Comparison of ENCODE assay signal across 8 cellular contexts in the genomic region with DNA sequence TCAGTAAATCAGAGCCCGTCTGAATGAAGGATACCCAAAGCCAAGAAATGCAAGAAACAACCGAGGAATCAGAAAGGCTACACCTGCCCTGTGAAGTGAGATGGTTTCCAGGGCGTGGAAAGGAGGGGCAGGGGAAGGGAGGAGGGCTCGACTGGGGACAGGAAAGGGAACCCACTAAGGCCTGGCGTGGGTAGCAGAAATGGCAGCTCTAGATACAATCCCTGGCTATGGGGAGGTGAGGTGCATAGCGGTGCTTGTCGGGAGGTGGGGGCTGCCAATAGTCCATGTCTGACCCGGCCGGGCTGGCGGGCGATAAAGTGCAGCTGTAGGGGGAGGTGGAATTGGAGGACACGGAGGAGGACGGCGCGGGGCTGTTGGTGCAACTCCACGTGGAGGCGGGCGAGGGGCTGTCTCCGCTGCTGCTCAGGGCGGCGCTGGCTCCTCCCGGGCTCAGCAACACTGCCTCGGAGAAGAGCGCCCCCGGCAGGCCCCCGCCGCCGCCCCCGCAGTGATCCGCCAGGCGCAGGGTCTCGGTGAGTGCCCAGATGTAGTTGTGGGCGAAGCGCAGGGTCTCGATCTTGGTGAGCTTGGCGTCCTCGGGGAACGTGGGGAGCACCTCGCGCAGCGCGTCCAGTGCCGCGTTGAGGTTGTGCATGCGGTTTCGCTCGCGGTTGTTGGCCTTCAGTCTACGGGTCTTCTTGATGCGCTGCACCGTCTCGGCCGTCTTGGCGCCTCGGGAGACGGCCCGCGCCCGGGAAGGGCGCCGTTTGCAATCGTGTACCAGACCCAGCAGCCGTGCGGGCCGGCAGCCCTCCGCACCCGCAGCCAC.
DNase-seq lines count a peak whose midpoint lies in the region; ATAC-seq, FAIRE-seq and TF ChIP-seq lines count a peak whose summit lies in the region.

No MANE protein-coding gene starts in this region.

- peak overlapping the region; percentile 97 to 98 for H3K4me3 Mint-ChIP-seq in stimulated activated naive CD8-positive, alpha-beta T cell treated with anti-CD3 and anti-CD28 coated beads, Interleukin-15, amount 100 ng/mL, for 72 hours

- no peaks in the 10 kb centered on the region for H3K9me3 Mint-ChIP-seq in stimulated activated naive CD8-positive, alpha-beta T cell treated with anti-CD3 and anti-CD28 coated beads, Interleukin-15, amount 100 ng/mL, for 72 hours

- no peak overlapping the region for H3K27ac ChIP-seq in iPS-18a (ENCODE audit: low read length)

- H3K4me3 ChIP-seq in AG10803 (ENCODE audit: low read length) (peak overlapping the region; percentile 30; the same call in 1 of the 2 replicates), iPS-18a (ENCODE audit: low read length) (peak overlapping the region; percentile 57)

- DNase-seq in AG10803 (ENCODE audit: low read depth) (no peak), UCSD-AML1 (lab: John Stamatoyannopoulos, UW; ENCODE audit: unreplicated experiment) (peak; percentile 30), D721Med (ENCODE audit: insufficient read length, low spot score) (no peak)
- peak in 1 of 2 donors; percentile 18 for DNase-seq in stimulated activated naive CD8-positive, alpha-beta T cell treated with anti-CD3 and anti-CD28 coated beads, Interleukin-15, amount 100 ng/mL, for 72 hours
- no peak for DNase-seq in stimulated activated CD4-positive, alpha-beta T cell treated with anti-CD3 and anti-CD28 coated beads, Interleukin-2, amount 100 ng/mL, for 48 hours

- H3K4me1 ChIP-seq in iPS-18a (ENCODE audit: control insufficient read depth, low read depth, low read length), result peaks cover 40% of the 10 kb centered on the region

- ATAC-seq in GM18511 (IDR thresholded peaks at IDR 0.05; ENCODE audit: unreplicated experiment), result peak; percentile 18
- ATAC-seq in HG03045 (IDR thresholded peaks at IDR 0.05; ENCODE audit: unreplicated experiment), result peak; percentile 12
- ATAC-seq in stimulated activated naive CD8-positive, alpha-beta T cell treated with anti-CD3 and anti-CD28 coated beads, Interleukin-15, amount 100 ng/mL, for 72 hours, result peak; percentile 33

- peaks cover 68% of the 10 kb centered on the region for H3K4me1 Mint-ChIP-seq in stimulated activated naive CD8-positive, alpha-beta T cell treated with anti-CD3 and anti-CD28 coated beads, Interleukin-15, amount 100 ng/mL, for 72 hours

- no peaks in the 10 kb centered on the region for H3K36me3 ChIP-seq in iPS-18a (ENCODE audit: control insufficient read depth, low read depth, low read length)

- H3K27ac Mint-ChIP-seq in stimulated activated naive CD8-positive, alpha-beta T cell treated with anti-CD3 and anti-CD28 coated beads, Interleukin-15, amount 100 ng/mL, for 72 hours, result no peak overlapping the region

- FAIRE-seq in D721Med (lab: Jason Lieb, UNC), result no peak

- H3K9me3 ChIP-seq in iPS-18a (ENCODE audit: control insufficient read depth, low read depth, low read length), result no peaks in the 10 kb centered on the region

- peaks cover 100% of the 10 kb centered on the region for H3K27me3 ChIP-seq in iPS-18a (ENCODE audit: control insufficient read depth, insufficient read depth, low read length)

- no peak overlapping the region for H3K9ac ChIP-seq in iPS-18a (ENCODE audit: low read length)

- H3K27me3 Mint-ChIP-seq in stimulated activated naive CD8-positive, alpha-beta T cell treated with anti-CD3 and anti-CD28 coated beads, Interleukin-15, amount 100 ng/mL, for 72 hours, result peaks cover 97% of the 10 kb centered on the region

- TF ChIP-seq CTCF in AG10803 (conservative IDR thresholded peaks at IDR 0.05; ENCODE audit: low read length) (no peak), D721Med (IDR thresholded peaks at IDR 0.05; ENCODE audit: insufficient read depth, missing control alignments) (no peak)
